In genomic region chr12:112838731-112839130, GRCh38 we compare ENCODE assay signal across 1 cellular context.
TF ChIP-seq lines count a peak whose summit lies in the region.

No MANE protein-coding gene starts in this region.

TF ChIP-seq in H1, 55 proteins besides CTCF, POLR2A, EP300 and RAD21:
- TF ChIP-seq HDAC2 (IDR thresholded peaks at IDR 0.05; ENCODE audit: borderline replicate concordance in 1 of 2, low read depth in 2 of 2, low read length in 2 of 2) (no peak), GABPA (IDR thresholded peaks at IDR 0.05; ENCODE audit: borderline replicate concordance, insufficient read depth, low read length) (no peak), RBBP5 (IDR thresholded peaks at IDR 0.05; ENCODE audit: borderline replicate concordance, low read depth, low read length) (no peak), SIX5 (IDR thresholded peaks at IDR 0.05; ENCODE audit: low read depth, low read length) (no peak), SP4 (IDR thresholded peaks at IDR 0.05; ENCODE audit: low read length) (no peak), PHF8 (conservative IDR thresholded peaks at IDR 0.05; ENCODE audit: low read depth, low read length) (no peak), ATF2 (IDR thresholded peaks at IDR 0.05; ENCODE audit: low read length) (no peak), POU5F1 (IDR thresholded peaks at IDR 0.05; ENCODE audit: low read depth, low read length) (no peak), ATF3 (IDR thresholded peaks at IDR 0.05; ENCODE audit: insufficient read depth, low read depth, low read length) (no peak), CTBP2 (IDR thresholded peaks at IDR 0.05; ENCODE audit: borderline replicate concordance, insufficient read depth, insufficient read length, low read length) (no peak), JUND (IDR thresholded peaks at IDR 0.05; ENCODE audit: low read length) (no peak), POLR2AphosphoS5 (IDR thresholded peaks at IDR 0.05; ENCODE audit: low read depth, low read length) (no peak), SRF (IDR thresholded peaks at IDR 0.05; ENCODE audit: low read depth, low read length) (no peak), TEAD4 (IDR thresholded peaks at IDR 0.05; ENCODE audit: low read depth, low read length) (no peak), KDM4A (IDR thresholded peaks at IDR 0.05; ENCODE audit: low read depth, low read length, severe bottlenecking) (no peak), SUZ12 (IDR thresholded peaks at IDR 0.05; ENCODE audit: low read length) (no peak), ASH2L (IDR thresholded peaks at IDR 0.05; ENCODE audit: low read length) (no peak), SAP30 (IDR thresholded peaks at IDR 0.05; ENCODE audit: insufficient read depth, insufficient replicate concordance, low read length) (no peak)
